Comparison of ENCODE assay signal across 4 cellular contexts in genomic region chr20:5312518-5312917, GRCh38.
A peak's percentile ranks its signal among the peaks of the same experiment; 100 is the strongest.
TF ChIP-seq lines count a peak whose summit lies in the region.

No MANE protein-coding gene starts in this region.

TF ChIP-seq in HepG2, 621 proteins besides CTCF, POLR2A, EP300 and RAD21:
- TF ChIP-seq MAFK (conservative IDR thresholded peaks at IDR 0.05 in 1 of 2, IDR thresholded peaks at IDR 0.05 in 1 of 2; ENCODE audit: low read length in 2 of 2) (peak; percentile 75 to 85), ZNF282 (IDR thresholded peaks at IDR 0.05; ENCODE audit: partially characterized antibody) (no peak), NFE2L2 (IDR thresholded peaks at IDR 0.05; ENCODE audit: low read length) (peak; percentile 20; the same call in 1 of the 2 replicates), REXO4 (CRISPR knock-in tag; IDR thresholded peaks at IDR 0.05; ENCODE audit: borderline replicate concordance) (no peak), MAFF (IDR thresholded peaks at IDR 0.05; ENCODE audit: low read depth, low read length) (peak; percentile 71), ZFP91 (CRISPR knock-in tag; IDR thresholded peaks at IDR 0.05; ENCODE audit: borderline replicate concordance) (no peak), ZNF570 (CRISPR knock-in tag; IDR thresholded peaks at IDR 0.05; ENCODE audit: borderline replicate concordance) (no peak)

TF ChIP-seq in A549, 52 proteins besides CTCF, POLR2A, EP300 and RAD21:
- peak; percentile 64 for TF ChIP-seq MAFK (IDR thresholded peaks at IDR 0.05; ENCODE audit: partially characterized antibody)
- TF ChIP-seq FOSL2 (IDR thresholded peaks at IDR 0.05), result no peak
- no peak for TF ChIP-seq FOSL2 (CRISPR knock-in tag; IDR thresholded peaks at IDR 0.05)
- TF ChIP-seq KDM5A (IDR thresholded peaks at IDR 0.05), result no peak
- TF ChIP-seq RNF2 (IDR thresholded peaks at IDR 0.05; ENCODE audit: borderline replicate concordance, low read depth), result no peak
- no peak for TF ChIP-seq ZFP36 (IDR thresholded peaks at IDR 0.05; ENCODE audit: borderline replicate concordance, partially characterized antibody)
- TF ChIP-seq EHMT2 (IDR thresholded peaks at IDR 0.05; ENCODE audit: low read depth), result no peak
- no peak for TF ChIP-seq HEYL (CRISPR knock-in tag; IDR thresholded peaks at IDR 0.05)
- TF ChIP-seq ATOH8 (CRISPR knock-in tag; IDR thresholded peaks at IDR 0.05; ENCODE audit: low read depth), result no peak
- no peak for TF ChIP-seq ZSCAN20 (CRISPR knock-in tag; IDR thresholded peaks at IDR 0.05)

TF ChIP-seq in IMR-90, 13 proteins besides CTCF, POLR2A, EP300 and RAD21:
- 0 out of 2 replicates have a peak, but pooled peaks have one; percentile 26 for TF ChIP-seq MAFK (IDR thresholded peaks at IDR 0.05; ENCODE audit: low read depth, low read length)
- no peak for TF ChIP-seq NFE2L2 (IDR thresholded peaks at IDR 0.05; ENCODE audit: low read depth, low read length)
TF ChIP-seq in IMR-90: peak in this region for 1.

TF ChIP-seq in K562, 482 proteins besides CTCF, POLR2A, EP300 and RAD21:
- TF ChIP-seq C11orf30 (IDR thresholded peaks at IDR 0.05; ENCODE audit: low read depth) (peak; percentile 43), CLOCK (CRISPR knock-in tag; IDR thresholded peaks at IDR 0.05; ENCODE audit: borderline replicate concordance) (no peak), RBM15 (IDR thresholded peaks at IDR 0.05; ENCODE audit: insufficient read depth, low read length) (no peak), ERF (CRISPR knock-in tag; IDR thresholded peaks at IDR 0.05) (no peak), ZNF316 (IDR thresholded peaks at IDR 0.05) (peak; percentile 63), MNT (conservative IDR thresholded peaks at IDR 0.05) (no peak), ILF3 (IDR thresholded peaks at IDR 0.05; ENCODE audit: borderline replicate concordance) (no peak), STAT5A (IDR thresholded peaks at IDR 0.05; ENCODE audit: borderline replicate concordance, low read length) (no peak), ZNF561 (CRISPR knock-in tag; conservative IDR thresholded peaks at IDR 0.05) (no peak), ZZZ3 (IDR thresholded peaks at IDR 0.05) (no peak), GATA2 (CRISPR knock-in tag; IDR thresholded peaks at IDR 0.05) (no peak), POLR2AphosphoS2 (IDR thresholded peaks at IDR 0.05; ENCODE audit: low read length) (no peak)
